ENCODE assay signal across 15 cellular contexts in the genomic region with DNA sequence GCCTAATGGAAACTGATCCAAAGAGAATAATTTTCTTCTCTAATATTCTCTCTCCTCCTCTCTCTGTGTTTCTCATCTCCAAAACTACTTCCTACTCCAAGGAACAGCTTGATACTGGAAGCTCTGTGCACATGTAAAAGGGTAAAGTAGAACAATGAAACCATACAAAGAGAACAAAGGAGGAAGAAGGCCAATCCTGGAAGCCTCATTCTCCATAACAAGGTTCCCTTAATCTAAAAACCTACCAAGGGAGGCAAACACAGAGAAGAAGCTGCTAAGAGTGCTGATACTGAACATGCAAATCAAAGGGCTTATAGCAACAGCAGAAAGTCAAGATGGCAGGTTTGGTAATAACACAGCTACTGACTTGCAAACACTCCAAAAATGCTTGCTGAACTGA. TPM values are rescaled to one million over a fixed set of nuclear protein-coding genes. Genes with fewer than 3 reads are reported as not detected.
DNase-seq lines count a peak whose midpoint lies in the region; ATAC-seq and TF ChIP-seq lines count a peak whose summit lies in the region.
"Had no signal": no experiment of that assay in that cellular context is flagged by ENCODE, and none has a peak within 500 bp of the region (broad histone marks: within the 10 kb centered on the region; RNA-seq: fewer than 3 reads in every experiment).

No MANE protein-coding gene starts in this region.

- peak overlapping the region; percentile 6; the same call in 1 of the 2 replicates for H3K4me2 ChIP-seq in OCI-LY7 (ENCODE audit: low read length)
- H3K4me2 ChIP-seq: KMS-11 had no signal

- H3K36me3 Mint-ChIP-seq in type B pancreatic cell = peaks cover 16% of the 10 kb centered on the region

- TF ChIP-seq CTCF in left ventricle myocardium inferior (IDR thresholded peaks at IDR 0.05; ENCODE audit: borderline replicate concordance) (no peak), OCI-LY7 (conservative IDR thresholded peaks at IDR 0.05; ENCODE audit: low read length) (no peak), type B pancreatic cell (conservative IDR thresholded peaks at IDR 0.05) (no peak)

- POLR2A ChIA-PET in OCI-LY7 (lab: Charles Lee) = interaction anchor here (0.7 to 1.8 kb wide), 8 partner anchors 9 to 269 kb away, joined by 3 to 7 read pairs (median 4); no protein-coding TSS in a partner anchor

- CTCF ChIA-PET in OCI-LY7 (lab: Charles Lee; ENCODE audit: unreplicated experiment) = interaction anchor here (1.1 kb wide), 1 partner anchor 21 kb away, joined by 3 read pairs; no protein-coding TSS in a partner anchor

- no peak overlapping the region for H3K27ac Mint-ChIP-seq in type B pancreatic cell
- H3K27ac Mint-ChIP-seq: HFFc6 had no signal

- H3K4me3 ChIP-seq in left ventricle myocardium inferior (no peak overlapping the region), OCI-LY7 (ENCODE audit: low read depth, low read length, poor library complexity, severe bottlenecking) (no peak overlapping the region)
- H3K4me3 ChIP-seq: BLaER1 treated with 17β-estradiol and CSF1 and Interleukin-3, amounts not matched to agents 10 nM and 100 nM had no signal

- no peaks in the 10 kb centered on the region for H3K27me3 Mint-ChIP-seq in type B pancreatic cell
- H3K27me3 Mint-ChIP-seq: CD8-positive, alpha-beta memory T cell had no signal

- H3K36me3 ChIP-seq in left ventricle myocardium inferior (no peaks in the 10 kb centered on the region), OCI-LY7 (ENCODE audit: insufficient read depth, low read length) (no peaks in the 10 kb centered on the region; the same call in 1 of the 2 replicates)

- H3K27ac ChIP-seq in left ventricle myocardium inferior (replicated peaks) (peak overlapping the region; percentile 52), OCI-LY7 (ENCODE audit: low read depth, low read length, poor library complexity, severe bottlenecking) (no peak overlapping the region)
- H3K27ac ChIP-seq: KMS-11 had no signal

- H3K9me2 ChIP-seq in OCI-LY7 (ENCODE audit: insufficient read depth, low read length) = no peaks in the 10 kb centered on the region

- intact Hi-C loops in left ventricle myocardium inferior (cut with micrococcal nuclease) = no loop called here
- intact Hi-C loops in cardiac septum (cut with DNase I) = loop anchor here (5.0 kb wide), 1 partner anchor 37 kb away; no protein-coding TSS in a partner anchor
- intact Hi-C loops in OCI-LY7 (cut with micrococcal nuclease; ENCODE audit: unreplicated experiment) = no loop called here

- no peak overlapping the region for H3K4me3 Mint-ChIP-seq in type B pancreatic cell
- H3K4me3 Mint-ChIP-seq: CD8-positive, alpha-beta memory T cell; HFFc6 had no signal

- DNase-seq in left ventricle myocardium inferior (no peak), cardiac septum (ENCODE audit: low spot score) (no peak), OCI-LY7 (ENCODE audit: low spot score) (no peak), globus pallidus (ENCODE audit: low spot score) (peak; percentile 60), superior temporal gyrus (ENCODE audit: extremely low spot score) (peak; percentile 54), type B pancreatic cell (ENCODE audit: extremely low spot score, unreplicated experiment) (no peak), NCI-H774 (lab: John Stamatoyannopoulos, UW) (no peak)
- DNase-seq: CD8-positive, alpha-beta memory T cell; DMS79; HFFc6; NCI-H1436 treated with DMSO at 0.1 percent for 48 hours; NK-92 treated with Interleukin-12 subunit alpha and Interleukin-12 subunit beta, amount 100 ng/mL, for 24 hours had no signal

- peaks cover 5% of the 10 kb centered on the region for H3K9me3 Mint-ChIP-seq in type B pancreatic cell

- peaks cover 70% of the 10 kb centered on the region for H3K4me1 ChIP-seq in left ventricle myocardium inferior
- peaks cover 39% of the 10 kb centered on the region for H3K4me1 ChIP-seq in OCI-LY7 (ENCODE audit: insufficient read depth, low read length, poor library complexity, severe bottlenecking)

- no peaks in the 10 kb centered on the region; the same call in 1 of the 2 replicates for H3K79me2 ChIP-seq in OCI-LY7 (ENCODE audit: insufficient read depth, low read depth, low read length)

- H3K27me3 ChIP-seq in left ventricle myocardium inferior (ENCODE audit: low read depth) = no peaks in the 10 kb centered on the region
- H3K27me3 ChIP-seq: BLaER1 treated with 17β-estradiol and CSF1 and Interleukin-3, amounts not matched to agents 10 nM and 100 nM had no signal

- H3K4me1 Mint-ChIP-seq in type B pancreatic cell (ENCODE audit: unreplicated experiment) = peaks cover 10% of the 10 kb centered on the region

- no peaks in the 10 kb centered on the region for H3K9me3 ChIP-seq in left ventricle myocardium inferior (replicated peaks)
- no peaks in the 10 kb centered on the region for H3K9me3 ChIP-seq in OCI-LY7 (ENCODE audit: low read length)

- peak overlapping the region; percentile 22; the same call in 1 of the 2 replicates for H2AFZ ChIP-seq in OCI-LY7 (ENCODE audit: low read length)

- no peak for ATAC-seq in HG03520 (IDR thresholded peaks at IDR 0.05; ENCODE audit: unreplicated experiment)

- BruUV-seq in OCI-LY7 (replicated peaks; lab: Mats Ljungman, UMichigan) = no TSS peak

- H4K20me1 ChIP-seq in OCI-LY7 (ENCODE audit: insufficient read depth, low read length) = no peaks in the 10 kb centered on the region
- H4K20me1 ChIP-seq: BLaER1 treated with 17β-estradiol and CSF1 and Interleukin-3, amounts not matched to agents 10 nM and 100 nM had no signal

RNA-seq across cellular contexts. Expression of a gene that starts 44.4 kb away (rescaled TPM):
- total RNA-seq in left ventricle myocardium inferior (127 TPM), cardiac septum (98.7 TPM), OCI-LY7 (2022) (6.2 and 7.8 TPM in 2 replicates), type B pancreatic cell (ENCODE audit: low replicate concordance) (35.6 and 45.6 TPM in 2 replicates)
- total RNA-seq in OCI-LY7 (2014; rRNA removed; shearing (Covaris generic)) = 13.5 and 16.0 TPM in 2 replicates

Comparison
In these comparisons a context has a peak if more than half of its experiments do, and no peak if none do; other contexts are left out.
1. DNase-seq: peak in globus pallidus (single experiment) and superior temporal gyrus (single experiment); none in left ventricle myocardium inferior (single experiment), cardiac septum (single experiment), OCI-LY7 (single experiment), type B pancreatic cell (single experiment) and NCI-H774 (single experiment).